ENCODE assay signal across 15 cellular contexts in genomic region chr12:3083949-3084348, GRCh38. TPM values are rescaled to one million over a fixed set of nuclear protein-coding genes. Genes with fewer than 3 reads are reported as not detected.
DNase-seq lines count a peak whose midpoint lies in the region; ATAC-seq, FAIRE-seq and TF ChIP-seq lines count a peak whose summit lies in the region.
"Had no signal": no experiment of that assay in that cellular context is flagged by ENCODE, and none has a peak within 500 bp of the region (broad histone marks: within the 10 kb centered on the region; RNA-seq: fewer than 3 reads in every experiment).

No MANE protein-coding gene starts in this region.

- H3K4me1 ChIP-seq in BLaER1 (peaks cover 12% of the 10 kb centered on the region), heart left ventricle (peaks cover 3 to 90% (median 65%) of the 10 kb centered on the region in 12 donors), mesendoderm (ENCODE audit: control insufficient read depth, low read depth, low read length) (peaks cover 4% of the 10 kb centered on the region)

- 0 out of 2 replicates have a peak, but pooled peaks cover 4% of the 10 kb centered on the region for H3K9me3 ChIP-seq in BLaER1
- no peaks in the 10 kb centered on the region for H3K9me3 ChIP-seq in heart left ventricle
- H3K9me3 ChIP-seq: tibial artery had no signal

- TF ChIP-seq CTCF in heart left ventricle (IDR thresholded peaks at IDR 0.05): no peak

- H3K18ac ChIP-seq in mesendoderm (ENCODE audit: low read length): no peak overlapping the region

- H3K79me1 ChIP-seq in mesendoderm (ENCODE audit: low read length): peaks cover 5% of the 10 kb centered on the region

- H3K4me2 ChIP-seq in BLaER1 (peak overlapping the region; percentile 42), mesendoderm (ENCODE audit: low read length) (no peak overlapping the region)

- no peak overlapping the region for H3K4ac ChIP-seq in mesendoderm (ENCODE audit: low read depth, low read length)

- DNase-seq in NCI-H226: peak; percentile 36
- peak; percentile 49 to 73 (median 61) for DNase-seq in heart left ventricle
- peak; percentile 57 for DNase-seq in mesendoderm
- no peak for DNase-seq in urothelium cell line (ENCODE audit: low spot score)
- no peak for DNase-seq in NCI-H510A (lab: John Stamatoyannopoulos, UW)
- DNase-seq: activated CD4-positive, alpha-beta T cell treated with anti-CD3 and anti-CD28 coated beads for 4 hours; activated naive CD8-positive, alpha-beta T cell treated with anti-CD3 and anti-CD28 coated beads, Interleukin-2, amount 50 U/mL, for 24 hours; NCI-H2171 treated with DMSO at 0.1 percent for 48 hours; T-cell; tibial artery had no signal

- no peak overlapping the region for H3K56ac ChIP-seq in mesendoderm (ENCODE audit: low read length)

- no peak overlapping the region for H4K8ac ChIP-seq in mesendoderm (ENCODE audit: low read depth, low read length)

- H3K27me3 ChIP-seq in BLaER1: no peaks in the 10 kb centered on the region
- H3K27me3 ChIP-seq in heart left ventricle: no peaks in the 10 kb centered on the region
- no peaks in the 10 kb centered on the region for H3K27me3 ChIP-seq in mesendoderm (ENCODE audit: insufficient read depth, low read length, poor library complexity)
- H3K27me3 ChIP-seq: tibial artery had no signal

- peak; percentile 71 to 90 (median 75) for ATAC-seq in heart left ventricle
- ATAC-seq in HG02678 (IDR thresholded peaks at IDR 0.05; ENCODE audit: unreplicated experiment): no peak
- no peak for ATAC-seq in HG03469 (IDR thresholded peaks at IDR 0.05; ENCODE audit: unreplicated experiment)
- ATAC-seq: activated naive CD8-positive, alpha-beta T cell treated with anti-CD3 and anti-CD28 coated beads, Interleukin-2, amount 50 U/mL, for 24 hours; T-cell had no signal

- H2BK15ac ChIP-seq in mesendoderm (replicated peaks; ENCODE audit: low read depth): no peak overlapping the region

- no peak for FAIRE-seq in urothelium cell line (lab: Jason Lieb, UNC)
- FAIRE-seq: GM12891, keratinocyte had no signal

- H4K5ac ChIP-seq in mesendoderm (ENCODE audit: low read length): no peak overlapping the region

- H2AK5ac ChIP-seq in mesendoderm (ENCODE audit: low read length): no peak overlapping the region

- 58 to 85% (median 68%) methylated on average over 4 to 5 of the region's 5 CpGs for whole genome bisulfite sequencing in heart left ventricle, 4 donors
- WGBS in mesendoderm (ENCODE audit: extremely low coverage, insufficient coverage, low lambda C conversion rate): no CpG with 5 or more reads among the region's 5 CpGs

- no peak overlapping the region for H3K23ac ChIP-seq in mesendoderm (ENCODE audit: low read length)

- H3K79me2 ChIP-seq in mesendoderm (ENCODE audit: control insufficient read depth, insufficient read depth, low read length): no peaks in the 10 kb centered on the region

- H3K27ac ChIP-seq in BLaER1 (peak overlapping the region; percentile 41), heart left ventricle (peak overlapping the region; percentile 19 to 88 (median 78)), mesendoderm (ENCODE audit: low read depth, low read length) (no peak overlapping the region)
- H3K27ac ChIP-seq: tibial artery had no signal

- H3K4me3 ChIP-seq in BLaER1 (no peak overlapping the region), heart left ventricle (peak overlapping the region in 5 of 12 donors; percentile 2 to 31 (median 17)), mesendoderm (ENCODE audit: low read length) (no peak overlapping the region)
- H3K4me3 ChIP-seq: tibial artery had no signal

- H3K9ac ChIP-seq in BLaER1 (no peak overlapping the region), mesendoderm (ENCODE audit: low read length) (no peak overlapping the region)

- H2BK5ac ChIP-seq in mesendoderm (ENCODE audit: low read length): no peak overlapping the region

- no peaks in the 10 kb centered on the region for H4K20me1 ChIP-seq in BLaER1

- no peak overlapping the region for H2BK120ac ChIP-seq in mesendoderm (ENCODE audit: low read depth, low read length)

- peak in 1 of 2 donors; percentile 46 for TF ChIP-seq POLR2A in heart left ventricle (IDR thresholded peaks at IDR 0.05)

- H3K36me3 ChIP-seq in BLaER1 (peaks cover 9% of the 10 kb centered on the region; the same call in 1 of the 2 replicates), heart left ventricle (peaks cover 0 to 10% (median 0%) of the 10 kb centered on the region in 9 donors), mesendoderm (ENCODE audit: control insufficient read depth, insufficient read depth, low read length) (no peaks in the 10 kb centered on the region)

- intact Hi-C loops in heart left ventricle (cut with DNase I): loop anchor here in 5 of 10 donors (2.0 to 5.0 kb wide), 2 partner anchors 33 to 37 kb away; no protein-coding TSS in a partner anchor

RNA-seq across cellular contexts. Expression of gene TSPAN9, which starts 6.8 kb away (rescaled TPM):
- total RNA-seq in heart left ventricle: 100 to 1,000 TPM in 8 of 9 donors, 10 to 100 TPM in 1; 70.0 to 387 (median 158) TPM
- polyA plus RNA-seq in heart left ventricle: 100 to 1,000 TPM; 109 to 120 TPM
- polyA plus RNA-seq in mesendoderm (2013, experiment 1 of 2): 13.2 TPM
- polyA plus RNA-seq in mesendoderm (2013, experiment 2 of 2): 12.5 TPM

Comparison
In these comparisons a context has a peak if more than half of its experiments do, and no peak if none do; other contexts are left out.
1. DNase-seq: peak in NCI-H226 (single experiment), heart left ventricle (5 of 5) and mesendoderm (single experiment); none in urothelium cell line (single experiment) and NCI-H510A (single experiment).
2. ATAC-seq: peak in heart left ventricle (4 of 4); none in HG02678 (single experiment) and HG03469 (single experiment).